In genomic region chr5:133266966-133267365, GRCh38 we compare ENCODE assay signal across 27 cellular contexts.
"Had no signal": no experiment of that assay in that cellular context is flagged by ENCODE, and none has a peak within 500 bp of the region (broad histone marks: within the 10 kb centered on the region; RNA-seq: fewer than 3 reads in every experiment).

No MANE protein-coding gene starts in this region.

- H2AFZ ChIP-seq: hepatocyte had no signal

- FAIRE-seq: pancreas, small intestine had no signal

- DNase-seq: heart right ventricle; islet precursor cell; left ventricle myocardium inferior; mesendoderm; naive B cell; natural killer cell; nephron progenitor cell; nucleus accumbens; pancreas; posterior cingulate gyrus; right cardiac atrium; sigmoid colon; small intestine; spleen; stimulated activated CD4-positive, alpha-beta T cell treated with anti-CD3 and anti-CD28 coated beads, Interleukin-1b, Interleukin-23, amount 100 ng/mL, for 48 hours; stimulated activated CD4-positive, alpha-beta T cell treated with anti-CD3 and anti-CD28 coated beads, Interleukin-4, amount 100 ng/mL, for 1 hour; stimulated activated naive CD4-positive, alpha-beta T cell; tibial artery; trophoblast cell; uterus had no signal

- H3K36me3 Mint-ChIP-seq: mesothelial cell of epicardium, naive B cell, natural killer cell had no signal

- H3K36me3 ChIP-seq: heart right ventricle, left ventricle myocardium inferior, pancreas, prostate gland, sigmoid colon, spleen, suprapubic skin, thoracic aorta, tibial artery, uterus had no signal

- H3K4me3 ChIP-seq: heart right ventricle, hepatocyte, left ventricle myocardium inferior, lung, pancreas, prostate gland, sigmoid colon, spleen, suprapubic skin, thoracic aorta, tibial artery, uterus had no signal

- H3K27me3 ChIP-seq: hepatocyte, pancreas, suprapubic skin, uterus had no signal

- H3K27me3 Mint-ChIP-seq: stimulated activated naive CD8-positive, alpha-beta T cell treated with anti-CD3 and anti-CD28 coated beads, Interleukin-15, Interleukin-2, amounts not matched to agents 100 ng/mL and 50 ng/mL, for 24 hours had no signal

- H3K9me3 Mint-ChIP-seq: mesothelial cell of epicardium; natural killer cell; nephron progenitor cell; stimulated activated naive CD8-positive, alpha-beta T cell treated with anti-CD3 and anti-CD28 coated beads, Interleukin-15, Interleukin-2, amounts not matched to agents 100 ng/mL and 50 ng/mL, for 24 hours had no signal

- H3K4me1 Mint-ChIP-seq: mesothelial cell of epicardium, naive B cell, natural killer cell had no signal

- H3K4me3 Mint-ChIP-seq: mesothelial cell of epicardium; naive B cell; natural killer cell; nephron progenitor cell; stimulated activated naive CD8-positive, alpha-beta T cell treated with anti-CD3 and anti-CD28 coated beads, Interleukin-15, Interleukin-2, amounts not matched to agents 100 ng/mL and 50 ng/mL, for 24 hours had no signal

- ATAC-seq: heart right ventricle, natural killer cell had no signal

- H3K27ac Mint-ChIP-seq: mesothelial cell of epicardium; natural killer cell; nephron progenitor cell; stimulated activated naive CD8-positive, alpha-beta T cell treated with anti-CD3 and anti-CD28 coated beads, Interleukin-15, Interleukin-2, amounts not matched to agents 100 ng/mL and 50 ng/mL, for 24 hours had no signal

- H3K27ac ChIP-seq: heart right ventricle, hepatocyte, left ventricle myocardium inferior, pancreas, prostate gland, sigmoid colon, spleen, suprapubic skin, thoracic aorta, tibial artery, uterus had no signal

- H3K4me2 ChIP-seq: hepatocyte had no signal

- H3K4me1 ChIP-seq: heart right ventricle, left ventricle myocardium inferior, prostate gland, sigmoid colon, spleen, tibial artery, uterus had no signal

- H3K79me2 ChIP-seq: hepatocyte had no signal

- H3K9me3 ChIP-seq: heart right ventricle, left ventricle myocardium inferior, pancreas, prostate gland, sigmoid colon, spleen, suprapubic skin, thoracic aorta, tibial artery, uterus had no signal
